22 cellular contexts compared by ENCODE assay signal in genomic region chr13:86907116-86907515, GRCh38.
"Had no signal": no experiment of that assay in that cellular context is flagged by ENCODE, and none has a peak within 500 bp of the region (broad histone marks: within the 10 kb centered on the region; RNA-seq: fewer than 3 reads in every experiment).

No MANE protein-coding gene starts in this region.

- DNase-seq: activated CD4-positive, alpha-beta T cell treated with anti-CD3 and anti-CD28 coated beads, Interleukin-2, amount 10 ng/mL, durations not matched to agents 7 days and 5 days; activated CD8-positive, alpha-beta T cell treated with anti-CD3 and anti-CD28 coated beads, Interleukin-2, amount 10 ng/mL, durations not matched to agents 7 days and 5 days; activated gamma-delta T cell treated with Interleukin-2 at 50 U/mL for 16 hours; aorta; colonic mucosa; dorsolateral prefrontal cortex; gastrocnemius medialis; hippocampal formation; left ventricle myocardium inferior; nucleus accumbens; posterior cingulate gyrus; small intestine; stimulated activated CD4-positive, alpha-beta T cell treated with anti-CD3 and anti-CD28 coated beads, Interleukin-15, amount 100 ng/mL, for 24 hours; stimulated activated CD8-positive, alpha-beta memory T cell treated with anti-CD3 and anti-CD28 coated beads, Interleukin-4, amount 100 ng/mL, for 48 hours; stimulated activated naive B cell treated with anti-CD40 and anti-IgM and Interleukin-4, amounts not matched to agents 10 μg/mL and 1 μg/mL and 100 μg/mL, for 72 hours; testis; trophoblast cell; uterus had no signal

- H3K27me3 ChIP-seq: breast epithelium, colonic mucosa, dorsolateral prefrontal cortex, gastrocnemius medialis, testis, uterus had no signal

- H3K36me3 ChIP-seq: breast epithelium, colonic mucosa, gastrocnemius medialis, left ventricle myocardium inferior, uterus had no signal

- ATAC-seq: activated CD4-positive, CD25-positive, alpha-beta regulatory T cell treated with anti-CD3 and anti-CD28 coated beads, Interleukin-2, amount 50 U/mL, for 24 hours; activated CD8-positive, alpha-beta T cell treated with anti-CD3 and anti-CD28 coated beads, Interleukin-2, amount 10 ng/mL, durations not matched to agents 7 days and 5 days; gastrocnemius medialis; sciatic nerve; stimulated activated naive B cell treated with anti-CD40 and anti-IgM and Interleukin-4, amounts not matched to agents 10 μg/mL and 1 μg/mL and 100 μg/mL, for 72 hours had no signal

- H3K27ac ChIP-seq: breast epithelium, colonic mucosa, dorsolateral prefrontal cortex, gastrocnemius medialis, left ventricle myocardium inferior, testis, uterus, VCaP had no signal

- H3K4me3 ChIP-seq: breast epithelium, colonic mucosa, dorsolateral prefrontal cortex, gastrocnemius medialis, left ventricle myocardium inferior, testis, uterus had no signal

- H3K4me1 ChIP-seq: breast epithelium, colonic mucosa, gastrocnemius medialis, left ventricle myocardium inferior, testis, uterus had no signal

- H3K9me3 ChIP-seq: breast epithelium, colonic mucosa, gastrocnemius medialis, left ventricle myocardium inferior, testis, uterus had no signal
